15 cellular contexts compared by ENCODE assay signal in the genomic region with DNA sequence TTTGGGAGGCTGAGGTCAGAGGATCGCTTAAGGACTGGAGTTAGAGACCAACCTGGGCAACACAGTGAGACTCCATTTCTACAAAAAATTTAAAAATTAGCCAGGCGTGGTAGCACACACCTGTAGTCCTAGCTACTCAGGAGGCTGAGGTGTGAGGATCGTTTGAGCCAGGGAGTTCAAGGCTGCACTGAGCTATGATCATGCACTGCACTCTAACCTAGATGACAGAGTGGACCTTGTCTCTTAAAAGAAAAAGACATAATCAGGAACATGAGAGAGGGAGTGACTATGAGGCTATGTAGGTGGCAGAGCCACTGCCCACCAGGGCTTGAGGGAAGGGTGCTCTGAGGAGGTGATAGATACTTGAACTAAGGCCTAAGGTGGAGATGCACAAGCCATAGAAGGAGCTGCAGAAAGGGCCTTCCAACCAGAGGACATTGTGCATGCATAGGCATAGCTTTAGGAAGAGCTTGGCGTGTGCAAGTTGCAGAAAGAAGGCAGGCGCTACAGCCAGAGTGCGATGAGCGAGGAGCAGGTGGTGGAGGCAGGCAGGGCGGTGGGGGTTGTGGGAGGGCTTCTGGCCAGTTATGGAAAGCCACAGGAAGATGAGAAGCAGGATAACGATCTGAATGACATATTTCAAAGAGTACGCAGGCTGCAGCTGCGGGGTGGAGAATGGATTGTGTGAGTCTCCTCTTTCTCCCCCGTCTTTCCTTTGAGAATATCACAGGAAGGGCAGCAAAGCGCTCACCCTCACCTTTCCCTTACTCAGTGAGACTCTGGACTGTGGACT. TPM values are rescaled to one million over a fixed set of nuclear protein-coding genes. Genes with fewer than 3 reads are reported as not detected.
A peak's percentile ranks its signal among the peaks of the same experiment; 100 is the strongest.
DNase-seq lines count a peak whose midpoint lies in the region; ATAC-seq, FAIRE-seq and TF ChIP-seq lines count a peak whose summit lies in the region.
"Had no signal": no experiment of that assay in that cellular context is flagged by ENCODE, and none has a peak within 500 bp of the region (broad histone marks: within the 10 kb centered on the region; RNA-seq: fewer than 3 reads in every experiment).

No MANE protein-coding gene starts in this region.

- FAIRE-seq in D721Med (lab: Jason Lieb, UNC), result no peak
- FAIRE-seq: frontal cortex had no signal

- H3K4me2 ChIP-seq in osteoblast (ENCODE audit: insufficient read depth, low read length), result peak overlapping the region; percentile 9

- H2AFZ ChIP-seq in osteoblast (ENCODE audit: low read length), result no peak overlapping the region

- no peaks in the 10 kb centered on the region for H3K79me2 ChIP-seq in osteoblast (ENCODE audit: insufficient read depth, low read length)

- H3K4me1 ChIP-seq in osteoblast (ENCODE audit: insufficient read depth, low read length), result peaks cover 32% of the 10 kb centered on the region

- H3K27ac ChIP-seq in osteoblast (ENCODE audit: low read depth, low read length), result peak overlapping the region; percentile 81
- H3K27ac ChIP-seq: body of pancreas, C4-2B, HL-60, spleen had no signal

- ATAC-seq in HG03039 (IDR thresholded peaks at IDR 0.05; ENCODE audit: unreplicated experiment), result no peak
- ATAC-seq: body of pancreas, HCT116 had no signal

- no peak overlapping the region for H3K4me3 ChIP-seq in osteoblast (ENCODE audit: insufficient read depth, low read length)
- H3K4me3 ChIP-seq: body of pancreas, lung, spleen had no signal

- H3K36me3 ChIP-seq in osteoblast (ENCODE audit: insufficient read depth, low read length), result no peaks in the 10 kb centered on the region
- H3K36me3 ChIP-seq: spleen had no signal

- no peaks in the 10 kb centered on the region for H4K20me1 ChIP-seq in osteoblast (ENCODE audit: insufficient read depth, low read length)

- TF ChIP-seq CTCF in osteoblast (IDR thresholded peaks at IDR 0.05; ENCODE audit: extremely low read depth, low read depth, low read length), result no peak
- no peak for TF ChIP-seq CTCF in D721Med (IDR thresholded peaks at IDR 0.05; ENCODE audit: insufficient read depth, missing control alignments)

- H3K9me3 ChIP-seq in osteoblast (ENCODE audit: low read depth, low read length), result no peaks in the 10 kb centered on the region
- H3K9me3 ChIP-seq: body of pancreas, spleen had no signal

- DNase-seq in NCI-H748 (lab: John Stamatoyannopoulos, UW; ENCODE audit: unreplicated experiment) (peak; percentile 30), NCI-H748 treated with DMSO at 0.1 percent for 48 hours (lab: John Stamatoyannopoulos, UW) (no peak), NCI-H2227 treated with DMSO at 0.1 percent for 48 hours (lab: John Stamatoyannopoulos, UW) (peak; percentile 67), amniotic epithelial cell (ENCODE audit: low read depth) (peak; percentile 92), osteoblast (ENCODE audit: insufficient read length, low spot score, missing footprints) (peak; percentile 56), D721Med (ENCODE audit: insufficient read length, low spot score) (no peak)
- DNase-seq in activated CD8-positive, alpha-beta memory T cell treated with anti-CD3 and anti-CD28 coated beads, Interleukin-2, amount 50 U/mL, for 48 hours, result no peak
- DNase-seq: body of pancreas, spleen had no signal

- no peaks in the 10 kb centered on the region for H3K27me3 ChIP-seq in osteoblast (ENCODE audit: insufficient read depth, low read length)
- H3K27me3 ChIP-seq: body of pancreas had no signal

RNA-seq across cellular contexts. Expression of gene PLXNC1, which starts 49.0 kb away (rescaled TPM):
- 3.3 and 3.8 TPM in 2 replicates for total RNA-seq in osteoblast

Comparison
In these comparisons a context has a peak if more than half of its experiments do, and no peak if none do; other contexts are left out.
1. DNase-seq: peak in NCI-H748 (single experiment), NCI-H2227 treated with DMSO at 0.1 percent for 48 hours (single experiment), amniotic epithelial cell (single experiment) and osteoblast (single experiment); none in NCI-H748 treated with DMSO at 0.1 percent for 48 hours (single experiment), D721Med (single experiment) and activated CD8-positive, alpha-beta memory T cell treated with anti-CD3 and anti-CD28 coated beads, Interleukin-2, amount 50 U/mL, for 48 hours (single experiment).